Comparison of ENCODE assay signal across 15 cellular contexts in the genomic region with DNA sequence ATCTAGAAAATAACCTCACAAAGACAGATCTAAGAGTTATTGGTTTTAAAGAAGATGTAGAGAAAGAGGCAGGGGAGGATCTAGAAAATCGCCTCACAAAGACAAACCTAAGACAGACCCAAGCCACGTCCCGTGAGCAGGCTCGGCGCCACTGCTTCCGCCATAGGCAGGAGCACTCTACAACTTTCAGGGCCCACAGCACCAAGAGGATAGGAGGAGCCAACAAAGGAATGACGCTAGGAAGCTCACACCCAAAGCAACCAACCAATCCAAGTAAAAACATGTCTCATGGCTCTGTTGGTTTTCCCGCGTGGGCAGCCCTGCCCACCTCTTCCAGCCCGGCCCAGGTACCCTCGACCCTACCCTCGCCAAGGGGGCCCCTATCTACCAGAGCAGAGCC.
"Had no signal": no experiment of that assay in that cellular context is flagged by ENCODE, and none has a peak within 500 bp of the region (broad histone marks: within the 10 kb centered on the region; RNA-seq: fewer than 3 reads in every experiment).

No MANE protein-coding gene starts in this region.

- H3K4me3 Mint-ChIP-seq: naive thymus-derived CD4-positive, alpha-beta T cell had no signal

- H3K27me3 Mint-ChIP-seq: naive thymus-derived CD4-positive, alpha-beta T cell had no signal

- ATAC-seq: left colon; left ventricle myocardium superior; naive thymus-derived CD4-positive, alpha-beta T cell; sciatic nerve had no signal

- H3K27ac Mint-ChIP-seq: naive thymus-derived CD4-positive, alpha-beta T cell had no signal

- DNase-seq: effector memory CD4-positive, alpha-beta T cell; esophagus squamous epithelium; foreskin fibroblast; left colon; left ventricle myocardium superior; mammary epithelial cell; naive thymus-derived CD4-positive, alpha-beta T cell; stimulated activated CD4-positive, alpha-beta T cell treated with anti-CD3 and anti-CD28 coated beads, Interleukin-2, amount 100 ng/mL, for 24 hours; stimulated activated CD4-positive, alpha-beta T cell treated with anti-CD3 and anti-CD28 coated beads, Interleukin-4, amount 100 ng/mL, for 4 hours; stimulated activated naive CD4-positive, alpha-beta T cell; stomach; substantia nigra; transverse colon; uterus had no signal
